8 cellular contexts compared by ENCODE assay signal in the genomic region with DNA sequence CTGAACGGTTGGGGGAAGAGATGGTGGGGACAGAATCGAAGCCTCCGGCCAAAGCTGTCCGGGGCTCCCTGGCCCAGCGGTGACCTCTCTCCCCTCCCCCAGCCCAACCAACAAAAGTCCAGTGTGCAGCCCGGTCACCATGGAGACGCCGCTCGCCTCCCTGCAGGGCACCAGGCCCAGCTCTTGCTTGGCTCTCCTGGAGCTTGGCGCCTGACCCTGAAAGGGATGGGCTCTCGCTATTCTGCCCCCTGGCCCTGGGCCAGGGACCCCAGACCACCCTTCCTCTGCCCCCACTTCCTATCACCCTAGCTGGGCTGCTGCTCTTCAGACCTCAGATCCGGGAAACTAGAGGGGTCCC. TPM values are rescaled to one million over a fixed set of nuclear protein-coding genes. Genes with fewer than 3 reads are reported as not detected.
DNase-seq lines count a peak whose midpoint lies in the region; ATAC-seq and TF ChIP-seq lines count a peak whose summit lies in the region.

No MANE protein-coding gene starts in this region.

- DNase-seq in GM03348 (ENCODE audit: low spot score) (peak; percentile 29), SJSA1 (ENCODE audit: low read depth in 1 of 2, low spot score in 2 of 2) (no peak), fibroblast of pulmonary artery (ENCODE audit: low read depth) (peak; percentile 46), retina (peak; percentile 89), NCI-H774 (lab: John Stamatoyannopoulos, UW) (no peak), SKM-1 (lab: John Stamatoyannopoulos, UW; ENCODE audit: unreplicated experiment) (no peak)

- H3K4me3 ChIP-seq in SJSA1 = peak overlapping the region; percentile 62; the same call in 1 of the 2 replicates
- peak overlapping the region; percentile 54 for H3K4me3 ChIP-seq in fibroblast of pulmonary artery (replicated peaks; ENCODE audit: low read depth, low read length)

- no peak overlapping the region for H3K27ac ChIP-seq in SJSA1

- peaks cover 7% of the 10 kb centered on the region for H3K36me3 ChIP-seq in SJSA1

- ATAC-seq in GM21528 (IDR thresholded peaks at IDR 0.05; ENCODE audit: low FRiP score, unreplicated experiment) = no peak
- ATAC-seq in HG03571 (IDR thresholded peaks at IDR 0.05; ENCODE audit: unreplicated experiment) = no peak

- peaks cover 5% of the 10 kb centered on the region; the same call in 1 of the 2 replicates for H3K9me3 ChIP-seq in SJSA1 (replicated peaks)

- peaks cover 49% of the 10 kb centered on the region for H3K4me1 ChIP-seq in SJSA1 (replicated peaks)

- H3K27me3 ChIP-seq in SJSA1 (replicated peaks) = no peaks in the 10 kb centered on the region; the same call in 1 of the 2 replicates

- TF ChIP-seq CTCF in fibroblast of pulmonary artery (IDR thresholded peaks at IDR 0.05; ENCODE audit: low read length, missing control alignments) = no peak

RNA-seq across cellular contexts. Expression of gene METRN, which starts 1.3 kb away (rescaled TPM):
- 75.5 and 99.3 TPM in 2 replicates for total RNA-seq in SJSA1 (2014; rRNA removed; shearing (Covaris generic))

RNA-seq across cellular contexts. Expression of gene ANTKMT, which starts 4.7 kb away (rescaled TPM):
- total RNA-seq in SJSA1 (2014; rRNA removed; shearing (Covaris generic)) = 43.7 and 95.5 TPM in 2 replicates

RNA-seq across cellular contexts. Expression of gene CCDC78, which starts 10.0 kb away (rescaled TPM):
- 0.26 TPM in 1 of 2 replicates, not detected in the other for total RNA-seq in SJSA1 (2014; rRNA removed; shearing (Covaris generic))

RNA-seq across cellular contexts. Expression of gene FBXL16, which starts 10.6 kb away (rescaled TPM):
- 0.13 TPM in 1 of 2 replicates, not detected in the other for total RNA-seq in SJSA1 (2014; rRNA removed; shearing (Covaris generic))

RNA-seq across cellular contexts. Expression of gene HAGHL, which starts 10.7 kb away (rescaled TPM):
- total RNA-seq in SJSA1 (2014; rRNA removed; shearing (Covaris generic)) = 7.8 and 16.6 TPM in 2 replicates

Comparison
In these comparisons a context has a peak if more than half of its experiments do, and no peak if none do; other contexts are left out.
1. DNase-seq: peak in GM03348 (single experiment), fibroblast of pulmonary artery (single experiment) and retina (single experiment); none in SJSA1 (0 of 2), NCI-H774 (single experiment) and SKM-1 (single experiment).